Comparison of ENCODE assay signal across 1 cellular context in the genomic region with DNA sequence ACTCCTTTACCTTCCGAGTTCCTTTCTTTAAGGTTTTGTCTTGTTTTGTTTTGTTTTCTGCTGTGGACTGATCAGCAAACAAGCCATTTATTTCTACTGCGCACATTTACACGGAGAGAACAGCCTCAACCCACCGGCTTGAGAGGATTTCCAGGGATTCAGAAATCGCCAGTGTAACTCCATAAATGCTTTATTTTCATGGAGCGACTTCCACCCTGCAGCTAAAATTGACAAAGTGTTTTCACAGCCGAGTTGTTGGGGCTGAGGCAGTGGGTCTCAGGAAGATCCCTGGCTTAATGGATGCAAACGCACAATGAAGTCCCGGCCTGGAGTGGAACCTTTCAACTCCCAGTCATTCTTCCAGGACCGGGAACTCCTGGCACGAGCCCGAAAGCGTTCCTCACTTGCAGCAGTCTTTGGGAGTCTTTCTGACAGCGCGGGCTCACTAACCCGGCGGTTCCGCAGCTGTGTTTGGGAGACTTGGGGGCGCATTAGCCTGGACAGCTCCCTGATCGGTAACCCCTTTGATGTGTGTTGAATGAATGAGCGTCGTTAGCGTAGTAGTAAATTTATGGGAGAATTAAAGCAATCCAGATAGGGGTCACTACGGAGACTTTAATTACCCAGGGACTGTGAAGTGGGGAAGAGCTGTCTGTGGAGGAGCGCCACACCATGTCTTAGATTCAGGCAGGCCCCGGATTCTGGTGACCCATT.
TF ChIP-seq lines count a peak whose summit lies in the region.

No MANE protein-coding gene starts in this region.

TF ChIP-seq in H1, 55 proteins besides CTCF, POLR2A, EP300 and RAD21 (continued from another document):
- TF ChIP-seq, protein P1, sequence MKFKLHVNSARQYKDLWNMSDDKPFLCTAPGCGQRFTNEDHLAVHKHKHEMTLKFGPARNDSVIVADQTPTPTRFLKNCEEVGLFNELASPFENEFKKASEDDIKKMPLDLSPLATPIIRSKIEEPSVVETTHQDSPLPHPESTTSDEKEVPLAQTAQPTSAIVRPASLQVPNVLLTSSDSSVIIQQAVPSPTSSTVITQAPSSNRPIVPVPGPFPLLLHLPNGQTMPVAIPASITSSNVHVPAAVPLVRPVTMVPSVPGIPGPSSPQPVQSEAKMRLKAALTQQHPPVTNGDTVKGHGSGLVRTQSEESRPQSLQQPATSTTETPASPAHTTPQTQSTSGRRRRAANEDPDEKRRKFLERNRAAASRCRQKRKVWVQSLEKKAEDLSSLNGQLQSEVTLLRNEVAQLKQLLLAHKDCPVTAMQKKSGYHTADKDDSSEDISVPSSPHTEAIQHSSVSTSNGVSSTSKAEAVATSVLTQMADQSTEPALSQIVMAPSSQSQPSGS (IDR thresholded peaks at IDR 0.05; ENCODE audit: low read length): no peak
- TF ChIP-seq, protein P2, sequence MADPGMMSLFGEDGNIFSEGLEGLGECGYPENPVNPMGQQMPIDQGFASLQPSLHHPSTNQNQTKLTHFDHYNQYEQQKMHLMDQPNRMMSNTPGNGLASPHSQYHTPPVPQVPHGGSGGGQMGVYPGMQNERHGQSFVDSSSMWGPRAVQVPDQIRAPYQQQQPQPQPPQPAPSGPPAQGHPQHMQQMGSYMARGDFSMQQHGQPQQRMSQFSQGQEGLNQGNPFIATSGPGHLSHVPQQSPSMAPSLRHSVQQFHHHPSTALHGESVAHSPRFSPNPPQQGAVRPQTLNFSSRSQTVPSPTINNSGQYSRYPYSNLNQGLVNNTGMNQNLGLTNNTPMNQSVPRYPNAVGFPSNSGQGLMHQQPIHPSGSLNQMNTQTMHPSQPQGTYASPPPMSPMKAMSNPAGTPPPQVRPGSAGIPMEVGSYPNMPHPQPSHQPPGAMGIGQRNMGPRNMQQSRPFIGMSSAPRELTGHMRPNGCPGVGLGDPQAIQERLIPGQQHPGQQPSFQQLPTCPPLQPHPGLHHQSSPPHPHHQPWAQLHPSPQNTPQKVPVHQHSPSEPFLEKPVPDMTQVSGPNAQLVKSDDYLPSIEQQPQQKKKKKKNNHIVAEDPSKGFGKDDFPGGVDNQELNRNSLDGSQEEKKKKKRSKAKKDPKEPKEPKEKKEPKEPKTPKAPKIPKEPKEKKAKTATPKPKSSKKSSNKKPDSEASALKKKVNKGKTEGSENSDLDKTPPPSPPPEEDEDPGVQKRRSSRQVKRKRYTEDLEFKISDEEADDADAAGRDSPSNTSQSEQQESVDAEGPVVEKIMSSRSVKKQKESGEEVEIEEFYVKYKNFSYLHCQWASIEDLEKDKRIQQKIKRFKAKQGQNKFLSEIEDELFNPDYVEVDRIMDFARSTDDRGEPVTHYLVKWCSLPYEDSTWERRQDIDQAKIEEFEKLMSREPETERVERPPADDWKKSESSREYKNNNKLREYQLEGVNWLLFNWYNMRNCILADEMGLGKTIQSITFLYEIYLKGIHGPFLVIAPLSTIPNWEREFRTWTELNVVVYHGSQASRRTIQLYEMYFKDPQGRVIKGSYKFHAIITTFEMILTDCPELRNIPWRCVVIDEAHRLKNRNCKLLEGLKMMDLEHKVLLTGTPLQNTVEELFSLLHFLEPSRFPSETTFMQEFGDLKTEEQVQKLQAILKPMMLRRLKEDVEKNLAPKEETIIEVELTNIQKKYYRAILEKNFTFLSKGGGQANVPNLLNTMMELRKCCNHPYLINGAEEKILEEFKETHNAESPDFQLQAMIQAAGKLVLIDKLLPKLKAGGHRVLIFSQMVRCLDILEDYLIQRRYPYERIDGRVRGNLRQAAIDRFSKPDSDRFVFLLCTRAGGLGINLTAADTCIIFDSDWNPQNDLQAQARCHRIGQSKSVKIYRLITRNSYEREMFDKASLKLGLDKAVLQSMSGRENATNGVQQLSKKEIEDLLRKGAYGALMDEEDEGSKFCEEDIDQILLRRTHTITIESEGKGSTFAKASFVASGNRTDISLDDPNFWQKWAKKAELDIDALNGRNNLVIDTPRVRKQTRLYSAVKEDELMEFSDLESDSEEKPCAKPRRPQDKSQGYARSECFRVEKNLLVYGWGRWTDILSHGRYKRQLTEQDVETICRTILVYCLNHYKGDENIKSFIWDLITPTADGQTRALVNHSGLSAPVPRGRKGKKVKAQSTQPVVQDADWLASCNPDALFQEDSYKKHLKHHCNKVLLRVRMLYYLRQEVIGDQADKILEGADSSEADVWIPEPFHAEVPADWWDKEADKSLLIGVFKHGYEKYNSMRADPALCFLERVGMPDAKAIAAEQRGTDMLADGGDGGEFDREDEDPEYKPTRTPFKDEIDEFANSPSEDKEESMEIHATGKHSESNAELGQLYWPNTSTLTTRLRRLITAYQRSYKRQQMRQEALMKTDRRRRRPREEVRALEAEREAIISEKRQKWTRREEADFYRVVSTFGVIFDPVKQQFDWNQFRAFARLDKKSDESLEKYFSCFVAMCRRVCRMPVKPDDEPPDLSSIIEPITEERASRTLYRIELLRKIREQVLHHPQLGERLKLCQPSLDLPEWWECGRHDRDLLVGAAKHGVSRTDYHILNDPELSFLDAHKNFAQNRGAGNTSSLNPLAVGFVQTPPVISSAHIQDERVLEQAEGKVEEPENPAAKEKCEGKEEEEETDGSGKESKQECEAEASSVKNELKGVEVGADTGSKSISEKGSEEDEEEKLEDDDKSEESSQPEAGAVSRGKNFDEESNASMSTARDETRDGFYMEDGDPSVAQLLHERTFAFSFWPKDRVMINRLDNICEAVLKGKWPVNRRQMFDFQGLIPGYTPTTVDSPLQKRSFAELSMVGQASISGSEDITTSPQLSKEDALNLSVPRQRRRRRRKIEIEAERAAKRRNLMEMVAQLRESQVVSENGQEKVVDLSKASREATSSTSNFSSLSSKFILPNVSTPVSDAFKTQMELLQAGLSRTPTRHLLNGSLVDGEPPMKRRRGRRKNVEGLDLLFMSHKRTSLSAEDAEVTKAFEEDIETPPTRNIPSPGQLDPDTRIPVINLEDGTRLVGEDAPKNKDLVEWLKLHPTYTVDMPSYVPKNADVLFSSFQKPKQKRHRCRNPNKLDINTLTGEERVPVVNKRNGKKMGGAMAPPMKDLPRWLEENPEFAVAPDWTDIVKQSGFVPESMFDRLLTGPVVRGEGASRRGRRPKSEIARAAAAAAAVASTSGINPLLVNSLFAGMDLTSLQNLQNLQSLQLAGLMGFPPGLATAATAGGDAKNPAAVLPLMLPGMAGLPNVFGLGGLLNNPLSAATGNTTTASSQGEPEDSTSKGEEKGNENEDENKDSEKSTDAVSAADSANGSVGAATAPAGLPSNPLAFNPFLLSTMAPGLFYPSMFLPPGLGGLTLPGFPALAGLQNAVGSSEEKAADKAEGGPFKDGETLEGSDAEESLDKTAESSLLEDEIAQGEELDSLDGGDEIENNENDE (IDR thresholded peaks at IDR 0.05; ENCODE audit: insufficient replicate concordance, low read length): no peak
- no peak for TF ChIP-seq EZH2 (IDR thresholded peaks at IDR 0.05; ENCODE audit: low read depth, low read length, severe bottlenecking)
- TF ChIP-seq, protein P3, sequence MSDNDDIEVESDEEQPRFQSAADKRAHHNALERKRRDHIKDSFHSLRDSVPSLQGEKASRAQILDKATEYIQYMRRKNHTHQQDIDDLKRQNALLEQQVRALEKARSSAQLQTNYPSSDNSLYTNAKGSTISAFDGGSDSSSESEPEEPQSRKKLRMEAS (IDR thresholded peaks at IDR 0.05): peak; percentile 45
- TF ChIP-seq BCL11A (IDR thresholded peaks at IDR 0.05; ENCODE audit: low read depth in 2 of 2, low read length in 2 of 2): no peak
- no peak for TF ChIP-seq TAF7 (optimal IDR thresholded peaks at IDR 0.05; ENCODE audit: borderline replicate concordance, low read depth, low read length)
- no peak for TF ChIP-seq SRF (IDR thresholded peaks at IDR 0.05; ENCODE audit: low read depth, low read length)
- no peak for TF ChIP-seq BACH1 (IDR thresholded peaks at IDR 0.05; ENCODE audit: low read length)
- TF ChIP-seq RBBP5 (IDR thresholded peaks at IDR 0.05; ENCODE audit: borderline replicate concordance, low read depth, low read length): no peak; the same call in 1 of the 2 replicates
- TF ChIP-seq CHD2 (IDR thresholded peaks at IDR 0.05; ENCODE audit: low read length): no peak
- TF ChIP-seq PHF8 (conservative IDR thresholded peaks at IDR 0.05; ENCODE audit: low read depth, low read length): no peak
- no peak for TF ChIP-seq CHD1 (IDR thresholded peaks at IDR 0.05; ENCODE audit: low read depth, low read length)
- TF ChIP-seq, protein P4, sequence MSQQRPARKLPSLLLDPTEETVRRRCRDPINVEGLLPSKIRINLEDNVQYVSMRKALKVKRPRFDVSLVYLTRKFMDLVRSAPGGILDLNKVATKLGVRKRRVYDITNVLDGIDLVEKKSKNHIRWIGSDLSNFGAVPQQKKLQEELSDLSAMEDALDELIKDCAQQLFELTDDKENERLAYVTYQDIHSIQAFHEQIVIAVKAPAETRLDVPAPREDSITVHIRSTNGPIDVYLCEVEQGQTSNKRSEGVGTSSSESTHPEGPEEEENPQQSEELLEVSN (IDR thresholded peaks at IDR 0.05): no peak; the same call in 1 of the 2 replicates
- TF ChIP-seq HDAC2 (IDR thresholded peaks at IDR 0.05; ENCODE audit: borderline replicate concordance in 1 of 2, low read depth in 2 of 2, low read length in 2 of 2): peak in 1 of 2 experiments; percentile 46; a peak in 1 of 4 replicates
- 0 out of 2 replicates have a peak, but pooled peaks have one; percentile 5 for TF ChIP-seq TAF1 (IDR thresholded peaks at IDR 0.05; ENCODE audit: low read depth, low read length)
- TF ChIP-seq SIRT6 (IDR thresholded peaks at IDR 0.05; ENCODE audit: low read length): no peak
